Comparison of ENCODE assay signal across 10 cellular contexts in the genomic region with DNA sequence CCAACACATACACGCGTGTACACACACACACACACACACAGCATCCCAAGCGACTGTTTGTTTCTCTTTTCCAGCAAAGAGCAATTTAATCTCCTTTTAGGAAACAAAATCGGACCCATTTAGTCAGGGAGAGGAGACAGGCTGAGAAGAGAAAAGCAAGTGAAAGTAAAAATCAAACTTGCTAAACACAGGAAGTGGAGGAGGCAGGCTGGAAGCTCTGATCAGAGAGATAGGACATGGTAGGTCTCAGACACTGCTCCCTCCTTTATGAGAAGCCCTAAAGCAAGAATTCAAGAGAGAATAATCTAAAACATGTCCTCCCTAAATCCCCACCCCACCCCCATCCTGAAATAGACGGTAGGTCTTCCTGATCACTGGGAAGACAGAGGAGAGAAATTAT.
DNase-seq lines count a peak whose midpoint lies in the region; ATAC-seq, FAIRE-seq and TF ChIP-seq lines count a peak whose summit lies in the region.
"Had no signal": no experiment of that assay in that cellular context is flagged by ENCODE, and none has a peak within 500 bp of the region (broad histone marks: within the 10 kb centered on the region; RNA-seq: fewer than 3 reads in every experiment).

No MANE protein-coding gene starts in this region.

- H3K27ac ChIP-seq in Peyer's patch = no peak overlapping the region
- H3K27ac ChIP-seq: coronary artery had no signal

- H3K4me3 Mint-ChIP-seq in T-helper 2 cell treated with Interferon-gamma antibody and Interleukin-4, amounts not matched to agents 5 μg/mL and 100 μg/mL, for 36 hours = peak overlapping the region; percentile 80
- peak overlapping the region; percentile 34 for H3K4me3 Mint-ChIP-seq in mesothelial cell of epicardium

- H3K27me3 ChIP-seq in Peyer's patch = no peaks in the 10 kb centered on the region

- no peaks in the 10 kb centered on the region for H3K36me3 ChIP-seq in Peyer's patch

- H3K9me3 Mint-ChIP-seq in T-helper 2 cell treated with Interferon-gamma antibody and Interleukin-4, amounts not matched to agents 5 μg/mL and 100 μg/mL, for 36 hours = no peaks in the 10 kb centered on the region
- H3K9me3 Mint-ChIP-seq in mesothelial cell of epicardium = peaks cover 4% of the 10 kb centered on the region

- no peaks in the 10 kb centered on the region for H3K27me3 Mint-ChIP-seq in T-helper 2 cell treated with Interferon-gamma antibody and Interleukin-4, amounts not matched to agents 5 μg/mL and 100 μg/mL, for 36 hours (ENCODE audit: low read depth)
- no peaks in the 10 kb centered on the region for H3K27me3 Mint-ChIP-seq in mesothelial cell of epicardium (ENCODE audit: low read depth)

- no peaks in the 10 kb centered on the region for H3K36me3 Mint-ChIP-seq in T-helper 2 cell treated with Interferon-gamma antibody and Interleukin-4, amounts not matched to agents 5 μg/mL and 100 μg/mL, for 36 hours (ENCODE audit: low read depth)
- peaks cover 23% of the 10 kb centered on the region for H3K36me3 Mint-ChIP-seq in mesothelial cell of epicardium

- TF ChIP-seq CTCF in mesothelial cell of epicardium (IDR thresholded peaks at IDR 0.05; ENCODE audit: unreplicated experiment) (no peak), Peyer's patch (IDR thresholded peaks at IDR 0.05) (no peak)

- DNase-seq in GM18507 (ENCODE audit: extremely low spot score, insufficient read length, low read depth) = no peak
- DNase-seq in T-helper 2 cell treated with Interferon-gamma antibody and Interleukin-4, amounts not matched to agents 5 μg/mL and 100 μg/mL, for 36 hours (ENCODE audit: low spot score) = no peak
- DNase-seq in mesothelial cell of epicardium (ENCODE audit: low spot score in 2 of 2, unreplicated experiment in 2 of 2) = no peak
- no peak for DNase-seq in Peyer's patch
- no peak for DNase-seq in MV-4-11 (lab: John Stamatoyannopoulos, UW)
- no peak for DNase-seq in cerebellum (ENCODE audit: low spot score)
- DNase-seq in A172 (ENCODE audit: low spot score) = no peak
- DNase-seq: NCI-H1694 had no signal

- H3K9me3 ChIP-seq in Peyer's patch = no peaks in the 10 kb centered on the region

- H3K4me3 ChIP-seq in Peyer's patch = no peak overlapping the region
- H3K4me3 ChIP-seq: coronary artery had no signal

- H3K27ac Mint-ChIP-seq in T-helper 2 cell treated with Interferon-gamma antibody and Interleukin-4, amounts not matched to agents 5 μg/mL and 100 μg/mL, for 36 hours = peak overlapping the region; percentile 80
- H3K27ac Mint-ChIP-seq in mesothelial cell of epicardium = peak overlapping the region; percentile 90

- peaks cover 15% of the 10 kb centered on the region for H3K4me1 Mint-ChIP-seq in T-helper 2 cell treated with Interferon-gamma antibody and Interleukin-4, amounts not matched to agents 5 μg/mL and 100 μg/mL, for 36 hours (ENCODE audit: low read depth)
- H3K4me1 Mint-ChIP-seq in mesothelial cell of epicardium = peaks cover 36% of the 10 kb centered on the region

- H3K4me1 ChIP-seq in Peyer's patch = no peaks in the 10 kb centered on the region

- no peak for TF ChIP-seq POLR2A in Peyer's patch (IDR thresholded peaks at IDR 0.05)

- peak; percentile 82 for ATAC-seq in HG02610 (IDR thresholded peaks at IDR 0.05; ENCODE audit: unreplicated experiment)

- FAIRE-seq in GM18507 (lab: Jason Lieb, UNC) = peak; percentile 67
